22 cellular contexts compared by ENCODE assay signal in genomic region chr7:134844200-134844599, GRCh38.
DNase-seq lines count a peak whose midpoint lies in the region; ATAC-seq and TF ChIP-seq lines count a peak whose summit lies in the region.
"Had no signal": no experiment of that assay in that cellular context is flagged by ENCODE, and none has a peak within 500 bp of the region (broad histone marks: within the 10 kb centered on the region; RNA-seq: fewer than 3 reads in every experiment).

No MANE protein-coding gene starts in this region.

- intact Hi-C loops in CD14-positive monocyte (cut with micrococcal nuclease) = no loop called here
- intact Hi-C loops in activated T-helper 1 cell treated with anti-CD3 and anti-CD28 coated beads, Interleukin-12 subunit alpha, Interleukin-12 subunit beta, Interleukin-2, Interleukin-4 antibody, amounts not matched to agents 30 ng/mL and 10 ng/mL and 1 ng/mL, durations not matched to agents 14 hours and 24 hours and 36 hours (cut with micrococcal nuclease) = no loop called here

- H3K4me3 Mint-ChIP-seq in HFFc6 (peak overlapping the region; percentile 20; the same call in 1 of the 2 replicates), CD14-positive monocyte (no peak overlapping the region)
- no peak overlapping the region for H3K4me3 Mint-ChIP-seq in activated T-helper 1 cell treated with anti-CD3 and anti-CD28 coated beads, Interleukin-12 subunit alpha, Interleukin-12 subunit beta, Interleukin-2, Interleukin-4 antibody, amounts not matched to agents 30 ng/mL and 10 ng/mL and 1 ng/mL, durations not matched to agents 14 hours and 24 hours and 36 hours
- H3K4me3 Mint-ChIP-seq: CD8-positive, alpha-beta memory T cell; memory B cell; naive thymus-derived CD4-positive, alpha-beta T cell had no signal

- CTCF ChIA-PET in RWPE1 (lab: Yijun Ruan, JAX) = interaction anchor here (0.6 kb wide), 1 partner anchor 11 kb away, joined by 3 read pairs; no protein-coding TSS in a partner anchor

- no peak for TF ChIP-seq EP300 in gastroesophageal sphincter (IDR thresholded peaks at IDR 0.05)

- H3K4me1 ChIP-seq in gastroesophageal sphincter = peaks cover 16 to 95% (median 49%) of the 10 kb centered on the region in 3 donors
- peaks cover 33% of the 10 kb centered on the region for H3K4me1 ChIP-seq in rectal smooth muscle tissue (ENCODE audit: control insufficient read depth, insufficient read depth, low read length)
- H3K4me1 ChIP-seq: parathyroid adenoma, upper lobe of right lung had no signal

- H3K27ac Mint-ChIP-seq in HFFc6 = peak overlapping the region; percentile 76
- no peak overlapping the region for H3K27ac Mint-ChIP-seq in CD14-positive monocyte
- no peak overlapping the region for H3K27ac Mint-ChIP-seq in activated T-helper 1 cell treated with anti-CD3 and anti-CD28 coated beads, Interleukin-12 subunit alpha, Interleukin-12 subunit beta, Interleukin-2, Interleukin-4 antibody, amounts not matched to agents 30 ng/mL and 10 ng/mL and 1 ng/mL, durations not matched to agents 14 hours and 24 hours and 36 hours
- H3K27ac Mint-ChIP-seq: CD8-positive, alpha-beta memory T cell; memory B cell had no signal

- peaks cover 0 to 32% of the 10 kb centered on the region in 2 donors for H3K36me3 ChIP-seq in gastroesophageal sphincter
- no peaks in the 10 kb centered on the region for H3K36me3 ChIP-seq in rectal smooth muscle tissue (ENCODE audit: control insufficient read depth, insufficient read depth, low read length)

- DNase-seq in HFFc6 (no peak), RWPE1 (ENCODE audit: low spot score) (peak; percentile 8), CD14-positive monocyte (ENCODE audit: low spot score) (no peak)
- no peak for DNase-seq in activated T-helper 1 cell treated with anti-CD3 and anti-CD28 coated beads, Interleukin-12 subunit alpha, Interleukin-12 subunit beta, Interleukin-2, Interleukin-4 antibody, amounts not matched to agents 30 ng/mL and 10 ng/mL and 1 ng/mL, durations not matched to agents 14 hours and 24 hours and 36 hours (ENCODE audit: low spot score)
- DNase-seq: amniotic stem cell; CD8-positive, alpha-beta memory T cell; glutamatergic neuron; naive thymus-derived CD4-positive, alpha-beta T cell; NCI-H1048; NCI-H2081 treated with DMSO at 0.1 percent for 48 hours; NCI-H524; stimulated activated CD4-positive, alpha-beta T cell treated with anti-CD3 and anti-CD28 coated beads, Interleukin-2, amount 100 ng/mL, for 24 hours; stimulated activated naive CD4-positive, alpha-beta T cell treated with Interleukin-2 at 50 U/mL for 16 hours; upper lobe of right lung had no signal

- H3K27me3 ChIP-seq in gastroesophageal sphincter (no peaks in the 10 kb centered on the region), rectal smooth muscle tissue (ENCODE audit: control insufficient read depth, insufficient read depth, low read length) (no peaks in the 10 kb centered on the region)
- H3K27me3 ChIP-seq: upper lobe of right lung had no signal

- H3K9me3 Mint-ChIP-seq in HFFc6 (no peaks in the 10 kb centered on the region), CD14-positive monocyte (peaks cover 0 to 7% (median 0%) of the 10 kb centered on the region in 7 donors)
- no peaks in the 10 kb centered on the region for H3K9me3 Mint-ChIP-seq in activated T-helper 1 cell treated with anti-CD3 and anti-CD28 coated beads, Interleukin-12 subunit alpha, Interleukin-12 subunit beta, Interleukin-2, Interleukin-4 antibody, amounts not matched to agents 30 ng/mL and 10 ng/mL and 1 ng/mL, durations not matched to agents 14 hours and 24 hours and 36 hours
- H3K9me3 Mint-ChIP-seq: CD8-positive, alpha-beta memory T cell; memory B cell; naive thymus-derived CD4-positive, alpha-beta T cell had no signal

- H3K27ac ChIP-seq in RWPE1 = no peak overlapping the region
- peak overlapping the region in 3 of 4 donors; percentile 45 to 83 (median 64) for H3K27ac ChIP-seq in gastroesophageal sphincter
- peak overlapping the region; percentile 7 for H3K27ac ChIP-seq in rectal smooth muscle tissue (ENCODE audit: low read depth, low read length)
- H3K27ac ChIP-seq: parathyroid adenoma, upper lobe of right lung had no signal

- TF ChIP-seq POLR2A in gastroesophageal sphincter (IDR thresholded peaks at IDR 0.05) = no peak

- POLR2A ChIA-PET in RWPE1 (lab: Yijun Ruan, JAX; ENCODE audit: low non-redundant PET) = no interaction called here

- H3K27me3 Mint-ChIP-seq in HFFc6 (ENCODE audit: insufficient read depth) (peaks cover 12% of the 10 kb centered on the region), CD14-positive monocyte (ENCODE audit: low read depth in 3 of 3) (peaks cover 0 to 2% (median 1%) of the 10 kb centered on the region in 3 donors)
- H3K27me3 Mint-ChIP-seq in activated T-helper 1 cell treated with anti-CD3 and anti-CD28 coated beads, Interleukin-12 subunit alpha, Interleukin-12 subunit beta, Interleukin-2, Interleukin-4 antibody, amounts not matched to agents 30 ng/mL and 10 ng/mL and 1 ng/mL, durations not matched to agents 14 hours and 24 hours and 36 hours (ENCODE audit: insufficient read depth) = peaks cover 4% of the 10 kb centered on the region
- H3K27me3 Mint-ChIP-seq: memory B cell had no signal

- H3K36me3 Mint-ChIP-seq in HFFc6 (ENCODE audit: low read depth) = peaks cover 72% of the 10 kb centered on the region
- H3K36me3 Mint-ChIP-seq in CD14-positive monocyte = no peaks in the 10 kb centered on the region
- H3K36me3 Mint-ChIP-seq in activated T-helper 1 cell treated with anti-CD3 and anti-CD28 coated beads, Interleukin-12 subunit alpha, Interleukin-12 subunit beta, Interleukin-2, Interleukin-4 antibody, amounts not matched to agents 30 ng/mL and 10 ng/mL and 1 ng/mL, durations not matched to agents 14 hours and 24 hours and 36 hours (ENCODE audit: low read depth) = peaks cover 2% of the 10 kb centered on the region
- H3K36me3 Mint-ChIP-seq: CD8-positive, alpha-beta memory T cell; memory B cell had no signal

- no peak overlapping the region for H3K9ac ChIP-seq in rectal smooth muscle tissue (ENCODE audit: low read length)
- H3K9ac ChIP-seq: parathyroid adenoma had no signal

- TF ChIP-seq CTCF in HFFc6 (IDR thresholded peaks at IDR 0.05) (no peak), RWPE1 (conservative IDR thresholded peaks at IDR 0.05; ENCODE audit: low read depth) (no peak), gastroesophageal sphincter (IDR thresholded peaks at IDR 0.05) (no peak), CD14-positive monocyte (IDR thresholded peaks at IDR 0.05) (no peak)

- no peaks in the 10 kb centered on the region for H3K9me3 ChIP-seq in gastroesophageal sphincter
- H3K9me3 ChIP-seq: upper lobe of right lung had no signal

- H3K4me3 ChIP-seq in gastroesophageal sphincter (no peak overlapping the region), rectal smooth muscle tissue (ENCODE audit: low read length) (no peak overlapping the region)
- H3K4me3 ChIP-seq: K562, upper lobe of right lung had no signal

- ATAC-seq in gastroesophageal sphincter = no peak
- no peak for ATAC-seq in HG03520 (IDR thresholded peaks at IDR 0.05; ENCODE audit: unreplicated experiment)
- no peak for ATAC-seq in GM18519 (IDR thresholded peaks at IDR 0.05; ENCODE audit: low FRiP score, unreplicated experiment)
- ATAC-seq: K562; naive thymus-derived CD4-positive, alpha-beta T cell; Right ventricle myocardium inferior; upper lobe of right lung had no signal

- peaks cover 79% of the 10 kb centered on the region for H3K4me1 Mint-ChIP-seq in HFFc6 (ENCODE audit: low read depth)
- no peaks in the 10 kb centered on the region for H3K4me1 Mint-ChIP-seq in CD14-positive monocyte
- H3K4me1 Mint-ChIP-seq in activated T-helper 1 cell treated with anti-CD3 and anti-CD28 coated beads, Interleukin-12 subunit alpha, Interleukin-12 subunit beta, Interleukin-2, Interleukin-4 antibody, amounts not matched to agents 30 ng/mL and 10 ng/mL and 1 ng/mL, durations not matched to agents 14 hours and 24 hours and 36 hours (ENCODE audit: low read depth) = peaks cover 12% of the 10 kb centered on the region
- H3K4me1 Mint-ChIP-seq: CD8-positive, alpha-beta memory T cell had no signal
